ENCODE assay signal across 23 cellular contexts in the genomic region with DNA sequence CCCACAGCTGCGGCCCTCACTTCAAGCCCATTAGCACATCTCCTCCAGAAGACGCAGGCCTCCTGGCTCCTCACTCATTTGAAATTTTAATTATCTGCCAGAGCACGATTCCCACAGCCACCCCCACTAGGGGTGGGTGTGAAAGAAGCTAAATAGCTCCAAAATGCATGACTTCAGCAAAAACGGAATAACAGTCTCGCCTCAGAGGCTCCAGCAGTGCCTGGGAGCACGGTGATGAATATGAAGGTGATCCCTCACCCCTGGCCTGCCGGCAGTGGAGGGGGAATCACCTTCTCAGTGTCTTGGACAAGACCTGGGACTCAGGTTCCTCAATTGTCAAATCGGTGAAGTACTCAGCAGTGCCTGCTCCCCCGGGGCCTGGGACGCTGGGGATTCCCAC.
"Had no signal": no experiment of that assay in that cellular context is flagged by ENCODE, and none has a peak within 500 bp of the region (broad histone marks: within the 10 kb centered on the region; RNA-seq: fewer than 3 reads in every experiment).

No MANE protein-coding gene starts in this region.

- H3K4me3 ChIP-seq: adrenal gland, Peyer's patch had no signal

- H3K9me3 Mint-ChIP-seq: activated CD4-positive, alpha-beta memory T cell treated with anti-CD3 and anti-CD28 coated beads, Interleukin-2, amount 10 ng/mL, durations not matched to agents 7 days and 5 days had no signal

- H3K9me3 ChIP-seq: adrenal gland, Peyer's patch had no signal

- H3K4me1 Mint-ChIP-seq: activated CD4-positive, alpha-beta memory T cell treated with anti-CD3 and anti-CD28 coated beads, Interleukin-2, amount 10 ng/mL, durations not matched to agents 7 days and 5 days; activated naive CD4-positive, alpha-beta T cell treated with anti-CD3 and anti-CD28 coated beads, Interleukin-2, amount 10 ng/mL, durations not matched to agents 7 days and 5 days; activated naive CD8-positive, alpha-beta T cell treated with anti-CD3 and anti-CD28 coated beads, Interleukin-2, amount 10 ng/mL, durations not matched to agents 7 days and 5 days; T-cell had no signal

- ATAC-seq: activated T-cell treated with anti-CD3 and anti-CD28 coated beads, Interleukin-2, amount 50 U/mL, for 72 hours; T-cell had no signal

- H3K36me3 ChIP-seq: adrenal gland, Peyer's patch had no signal

- H3K27ac Mint-ChIP-seq: activated CD4-positive, alpha-beta memory T cell treated with anti-CD3 and anti-CD28 coated beads, Interleukin-2, amount 10 ng/mL, durations not matched to agents 7 days and 5 days; activated naive CD4-positive, alpha-beta T cell treated with anti-CD3 and anti-CD28 coated beads, Interleukin-2, amount 10 ng/mL, durations not matched to agents 7 days and 5 days; activated naive CD8-positive, alpha-beta T cell treated with anti-CD3 and anti-CD28 coated beads, Interleukin-2, amount 10 ng/mL, durations not matched to agents 7 days and 5 days; activated T-cell treated with anti-CD3 and anti-CD28 coated beads, Interleukin-2, amount 50 U/mL, for 72 hours; activated T-helper 2 cell treated with anti-CD3 and anti-CD28 coated beads, Interferon-gamma antibody, Interleukin-2, Interleukin-4, amounts not matched to agents 10 μg/mL and 5 μg/mL and 100 μg/mL, durations not matched to agents 14 hours and 24 hours and 36 hours; T-cell had no signal

- H3K36me3 Mint-ChIP-seq: activated naive CD4-positive, alpha-beta T cell treated with anti-CD3 and anti-CD28 coated beads, Interleukin-2, amount 10 ng/mL, durations not matched to agents 7 days and 5 days; activated naive CD8-positive, alpha-beta T cell treated with anti-CD3 and anti-CD28 coated beads, Interleukin-2, amount 10 ng/mL, durations not matched to agents 7 days and 5 days; T-cell had no signal

- H3K27ac ChIP-seq: adrenal gland, Peyer's patch had no signal

- DNase-seq: activated CD4-positive, alpha-beta memory T cell treated with anti-CD3 and anti-CD28 coated beads, Interleukin-2, amount 10 ng/mL, durations not matched to agents 7 days and 5 days; activated CD4-positive, alpha-beta T cell treated with anti-CD3 and anti-CD28 coated beads, Interleukin-2, amount 50 U/mL, for 1 hour; activated CD4-positive, CD25-positive, alpha-beta regulatory T cell; activated CD8-positive, alpha-beta memory T cell treated with anti-CD3 and anti-CD28 coated beads, Interleukin-2, amount 50 U/mL, for 4 hours; activated gamma-delta T cell treated with Interleukin-2 at 50 U/mL for 16 hours; activated naive CD4-positive, alpha-beta T cell treated with anti-CD3 and anti-CD28 coated beads, Interleukin-2, amount 10 ng/mL, durations not matched to agents 7 days and 5 days; activated naive CD8-positive, alpha-beta T cell treated with anti-CD3 and anti-CD28 coated beads, Interleukin-2, amount 10 ng/mL, durations not matched to agents 7 days and 5 days; activated T-cell treated with anti-CD3 and anti-CD28 coated beads, Interleukin-2, amount 50 U/mL, for 72 hours; adrenal gland; central memory CD4-positive, alpha-beta T cell; Kasumi-1; NCI-H146; NCI-H187 treated with DMSO at 0.1 percent for 48 hours; NCI-H2081 treated with DMSO at 0.1 percent for 48 hours; NCI-H446; NCI-H524; Peyer's patch; SIG-M5; T-cell; T-helper 2 cell; T1000 had no signal

- FAIRE-seq: TTC549 had no signal

- H3K4me1 ChIP-seq: adrenal gland, Peyer's patch had no signal

- H3K4me3 Mint-ChIP-seq: activated CD4-positive, alpha-beta memory T cell treated with anti-CD3 and anti-CD28 coated beads, Interleukin-2, amount 10 ng/mL, durations not matched to agents 7 days and 5 days; activated naive CD4-positive, alpha-beta T cell treated with anti-CD3 and anti-CD28 coated beads, Interleukin-2, amount 10 ng/mL, durations not matched to agents 7 days and 5 days; activated naive CD8-positive, alpha-beta T cell treated with anti-CD3 and anti-CD28 coated beads, Interleukin-2, amount 10 ng/mL, durations not matched to agents 7 days and 5 days; activated T-cell treated with anti-CD3 and anti-CD28 coated beads, Interleukin-2, amount 50 U/mL, for 72 hours; T-cell had no signal

- H3K27me3 ChIP-seq: Peyer's patch had no signal
